In the genomic region with DNA sequence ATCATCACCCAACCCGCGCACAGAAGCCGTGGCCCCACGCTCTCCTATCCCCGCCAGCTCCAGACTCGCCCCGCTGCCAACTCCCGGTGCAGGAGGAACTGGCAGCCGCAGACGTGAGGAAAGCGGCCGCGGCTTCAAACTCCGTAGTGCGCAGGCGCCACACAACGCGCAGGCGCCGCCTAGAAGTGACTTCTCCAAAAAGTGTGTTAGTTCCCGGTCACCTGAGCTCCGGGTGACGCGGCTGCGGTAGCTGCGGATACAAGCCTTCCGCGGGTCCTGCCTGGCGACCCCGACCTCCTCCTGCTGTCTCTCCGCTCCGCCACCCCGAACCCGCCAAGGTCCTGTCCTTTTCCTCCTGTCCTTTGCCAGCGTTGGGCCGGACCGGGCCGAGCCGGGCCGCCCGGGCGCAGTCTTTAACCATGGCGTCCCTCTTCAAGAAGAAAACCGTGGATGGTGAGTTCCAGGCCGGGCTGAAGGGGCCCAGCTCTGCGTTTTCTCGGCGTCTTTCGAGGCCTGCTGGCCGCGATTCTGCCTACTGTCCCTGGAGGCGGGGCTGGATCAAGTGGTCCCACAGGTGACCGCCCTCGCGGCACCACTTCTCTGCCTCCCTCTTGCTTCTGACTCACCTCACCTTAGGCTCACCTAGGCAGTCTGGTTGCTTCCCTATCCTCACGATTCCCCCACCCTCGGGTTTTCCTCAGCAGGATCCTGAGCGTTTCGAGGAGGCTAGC, we compare ENCODE assay signal across 1 cellular context.
TF ChIP-seq lines count a peak whose summit lies in the region.

A gene with protein sequence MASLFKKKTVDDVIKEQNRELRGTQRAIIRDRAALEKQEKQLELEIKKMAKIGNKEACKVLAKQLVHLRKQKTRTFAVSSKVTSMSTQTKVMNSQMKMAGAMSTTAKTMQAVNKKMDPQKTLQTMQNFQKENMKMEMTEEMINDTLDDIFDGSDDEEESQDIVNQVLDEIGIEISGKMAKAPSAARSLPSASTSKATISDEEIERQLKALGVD (plus strand): TSS at position 206 of the 731 bp plus-strand sequence. CDS start 214 bp downstream, at position 420.

TF ChIP-seq in HepG2, 621 proteins besides CTCF, POLR2A, EP300 and RAD21 (continued from another document and continues in another):
- TF ChIP-seq, protein P1, sequence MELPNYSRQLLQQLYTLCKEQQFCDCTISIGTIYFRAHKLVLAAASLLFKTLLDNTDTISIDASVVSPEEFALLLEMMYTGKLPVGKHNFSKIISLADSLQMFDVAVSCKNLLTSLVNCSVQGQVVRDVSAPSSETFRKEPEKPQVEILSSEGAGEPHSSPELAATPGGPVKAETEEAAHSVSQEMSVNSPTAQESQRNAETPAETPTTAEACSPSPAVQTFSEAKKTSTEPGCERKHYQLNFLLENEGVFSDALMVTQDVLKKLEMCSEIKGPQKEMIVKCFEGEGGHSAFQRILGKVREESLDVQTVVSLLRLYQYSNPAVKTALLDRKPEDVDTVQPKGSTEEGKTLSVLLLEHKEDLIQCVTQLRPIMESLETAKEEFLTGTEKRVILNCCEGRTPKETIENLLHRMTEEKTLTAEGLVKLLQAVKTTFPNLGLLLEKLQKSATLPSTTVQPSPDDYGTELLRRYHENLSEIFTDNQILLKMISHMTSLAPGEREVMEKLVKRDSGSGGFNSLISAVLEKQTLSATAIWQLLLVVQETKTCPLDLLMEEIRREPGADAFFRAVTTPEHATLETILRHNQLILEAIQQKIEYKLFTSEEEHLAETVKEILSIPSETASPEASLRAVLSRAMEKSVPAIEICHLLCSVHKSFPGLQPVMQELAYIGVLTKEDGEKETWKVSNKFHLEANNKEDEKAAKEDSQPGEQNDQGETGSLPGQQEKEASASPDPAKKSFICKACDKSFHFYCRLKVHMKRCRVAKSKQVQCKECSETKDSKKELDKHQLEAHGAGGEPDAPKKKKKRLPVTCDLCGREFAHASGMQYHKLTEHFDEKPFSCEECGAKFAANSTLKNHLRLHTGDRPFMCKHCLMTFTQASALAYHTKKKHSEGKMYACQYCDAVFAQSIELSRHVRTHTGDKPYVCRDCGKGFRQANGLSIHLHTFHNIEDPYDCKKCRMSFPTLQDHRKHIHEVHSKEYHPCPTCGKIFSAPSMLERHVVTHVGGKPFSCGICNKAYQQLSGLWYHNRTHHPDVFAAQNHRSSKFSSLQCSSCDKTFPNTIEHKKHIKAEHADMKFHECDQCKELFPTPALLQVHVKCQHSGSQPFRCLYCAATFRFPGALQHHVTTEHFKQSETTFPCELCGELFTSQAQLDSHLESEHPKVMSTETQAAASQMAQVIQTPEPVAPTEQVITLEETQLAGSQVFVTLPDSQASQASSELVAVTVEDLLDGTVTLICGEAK (IDR thresholded peaks at IDR 0.05): no peak
- TF ChIP-seq, protein P1 (CRISPR knock-in tag; IDR thresholded peaks at IDR 0.05): no peak; the same call in 1 of the 2 replicates
- no peak for TF ChIP-seq ZKSCAN8 (CRISPR knock-in tag; IDR thresholded peaks at IDR 0.05; ENCODE audit: borderline replicate concordance)
- no peak; the same call in 1 of the 2 replicates for TF ChIP-seq ISL2 (CRISPR knock-in tag; IDR thresholded peaks at IDR 0.05)
- no peak for TF ChIP-seq ZNF547 (CRISPR knock-in tag; IDR thresholded peaks at IDR 0.05)
- TF ChIP-seq NFE2L2 (IDR thresholded peaks at IDR 0.05; ENCODE audit: low read length): no peak
- TF ChIP-seq ZNF720 (CRISPR knock-in tag; IDR thresholded peaks at IDR 0.05): no peak
- TF ChIP-seq ZNF44 (CRISPR knock-in tag; IDR thresholded peaks at IDR 0.05): no peak
- TF ChIP-seq ZNF75D (CRISPR knock-in tag; IDR thresholded peaks at IDR 0.05; ENCODE audit: borderline replicate concordance): no peak
- TF ChIP-seq, protein P2, sequence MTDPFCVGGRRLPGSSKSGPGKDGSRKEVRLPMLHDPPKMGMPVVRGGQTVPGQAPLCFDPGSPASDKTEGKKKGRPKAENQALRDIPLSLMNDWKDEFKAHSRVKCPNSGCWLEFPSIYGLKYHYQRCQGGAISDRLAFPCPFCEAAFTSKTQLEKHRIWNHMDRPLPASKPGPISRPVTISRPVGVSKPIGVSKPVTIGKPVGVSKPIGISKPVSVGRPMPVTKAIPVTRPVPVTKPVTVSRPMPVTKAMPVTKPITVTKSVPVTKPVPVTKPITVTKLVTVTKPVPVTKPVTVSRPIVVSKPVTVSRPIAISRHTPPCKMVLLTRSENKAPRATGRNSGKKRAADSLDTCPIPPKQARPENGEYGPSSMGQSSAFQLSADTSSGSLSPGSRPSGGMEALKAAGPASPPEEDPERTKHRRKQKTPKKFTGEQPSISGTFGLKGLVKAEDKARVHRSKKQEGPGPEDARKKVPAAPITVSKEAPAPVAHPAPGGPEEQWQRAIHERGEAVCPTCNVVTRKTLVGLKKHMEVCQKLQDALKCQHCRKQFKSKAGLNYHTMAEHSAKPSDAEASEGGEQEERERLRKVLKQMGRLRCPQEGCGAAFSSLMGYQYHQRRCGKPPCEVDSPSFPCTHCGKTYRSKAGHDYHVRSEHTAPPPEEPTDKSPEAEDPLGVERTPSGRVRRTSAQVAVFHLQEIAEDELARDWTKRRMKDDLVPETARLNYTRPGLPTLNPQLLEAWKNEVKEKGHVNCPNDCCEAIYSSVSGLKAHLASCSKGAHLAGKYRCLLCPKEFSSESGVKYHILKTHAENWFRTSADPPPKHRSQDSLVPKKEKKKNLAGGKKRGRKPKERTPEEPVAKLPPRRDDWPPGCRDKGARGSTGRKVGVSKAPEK (CRISPR knock-in tag; IDR thresholded peaks at IDR 0.05; ENCODE audit: borderline replicate concordance): no peak
- no peak for TF ChIP-seq HMG20A (CRISPR knock-in tag; IDR thresholded peaks at IDR 0.05; ENCODE audit: borderline replicate concordance)
- TF ChIP-seq ZNF558 (CRISPR knock-in tag; IDR thresholded peaks at IDR 0.05; ENCODE audit: borderline replicate concordance): no peak
- TF ChIP-seq KLF12 (CRISPR knock-in tag; IDR thresholded peaks at IDR 0.05; ENCODE audit: borderline replicate concordance): no peak
- no peak for TF ChIP-seq HOXA7 (CRISPR knock-in tag; IDR thresholded peaks at IDR 0.05)
- TF ChIP-seq, protein P3, sequence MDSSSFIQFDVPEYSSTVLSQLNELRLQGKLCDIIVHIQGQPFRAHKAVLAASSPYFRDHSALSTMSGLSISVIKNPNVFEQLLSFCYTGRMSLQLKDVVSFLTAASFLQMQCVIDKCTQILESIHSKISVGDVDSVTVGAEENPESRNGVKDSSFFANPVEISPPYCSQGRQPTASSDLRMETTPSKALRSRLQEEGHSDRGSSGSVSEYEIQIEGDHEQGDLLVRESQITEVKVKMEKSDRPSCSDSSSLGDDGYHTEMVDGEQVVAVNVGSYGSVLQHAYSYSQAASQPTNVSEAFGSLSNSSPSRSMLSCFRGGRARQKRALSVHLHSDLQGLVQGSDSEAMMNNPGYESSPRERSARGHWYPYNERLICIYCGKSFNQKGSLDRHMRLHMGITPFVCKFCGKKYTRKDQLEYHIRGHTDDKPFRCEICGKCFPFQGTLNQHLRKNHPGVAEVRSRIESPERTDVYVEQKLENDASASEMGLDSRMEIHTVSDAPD (CRISPR knock-in tag; IDR thresholded peaks at IDR 0.05): no peak
- no peak for TF ChIP-seq PITX1 (CRISPR knock-in tag; IDR thresholded peaks at IDR 0.05)
- peak; percentile 86 for TF ChIP-seq ZNF501 (CRISPR knock-in tag; IDR thresholded peaks at IDR 0.05)
- TF ChIP-seq, protein P4, sequence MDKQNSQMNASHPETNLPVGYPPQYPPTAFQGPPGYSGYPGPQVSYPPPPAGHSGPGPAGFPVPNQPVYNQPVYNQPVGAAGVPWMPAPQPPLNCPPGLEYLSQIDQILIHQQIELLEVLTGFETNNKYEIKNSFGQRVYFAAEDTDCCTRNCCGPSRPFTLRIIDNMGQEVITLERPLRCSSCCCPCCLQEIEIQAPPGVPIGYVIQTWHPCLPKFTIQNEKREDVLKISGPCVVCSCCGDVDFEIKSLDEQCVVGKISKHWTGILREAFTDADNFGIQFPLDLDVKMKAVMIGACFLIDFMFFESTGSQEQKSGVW (CRISPR knock-in tag; IDR thresholded peaks at IDR 0.05; ENCODE audit: borderline replicate concordance): no peak
- no peak for TF ChIP-seq SRF (IDR thresholded peaks at IDR 0.05; ENCODE audit: low read depth, low read length)
- no peak for TF ChIP-seq SRSF4 (IDR thresholded peaks at IDR 0.05; ENCODE audit: low read depth, low read length, poor library complexity, severe bottlenecking)
- no peak for TF ChIP-seq ZSCAN29 (CRISPR knock-in tag; conservative IDR thresholded peaks at IDR 0.05)
- TF ChIP-seq, protein P5, sequence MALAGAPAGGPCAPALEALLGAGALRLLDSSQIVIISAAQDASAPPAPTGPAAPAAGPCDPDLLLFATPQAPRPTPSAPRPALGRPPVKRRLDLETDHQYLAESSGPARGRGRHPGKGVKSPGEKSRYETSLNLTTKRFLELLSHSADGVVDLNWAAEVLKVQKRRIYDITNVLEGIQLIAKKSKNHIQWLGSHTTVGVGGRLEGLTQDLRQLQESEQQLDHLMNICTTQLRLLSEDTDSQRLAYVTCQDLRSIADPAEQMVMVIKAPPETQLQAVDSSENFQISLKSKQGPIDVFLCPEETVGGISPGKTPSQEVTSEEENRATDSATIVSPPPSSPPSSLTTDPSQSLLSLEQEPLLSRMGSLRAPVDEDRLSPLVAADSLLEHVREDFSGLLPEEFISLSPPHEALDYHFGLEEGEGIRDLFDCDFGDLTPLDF (CRISPR knock-in tag; IDR thresholded peaks at IDR 0.05): peak; percentile 46; the same call in 1 of the 2 replicates
- TF ChIP-seq, protein P6, sequence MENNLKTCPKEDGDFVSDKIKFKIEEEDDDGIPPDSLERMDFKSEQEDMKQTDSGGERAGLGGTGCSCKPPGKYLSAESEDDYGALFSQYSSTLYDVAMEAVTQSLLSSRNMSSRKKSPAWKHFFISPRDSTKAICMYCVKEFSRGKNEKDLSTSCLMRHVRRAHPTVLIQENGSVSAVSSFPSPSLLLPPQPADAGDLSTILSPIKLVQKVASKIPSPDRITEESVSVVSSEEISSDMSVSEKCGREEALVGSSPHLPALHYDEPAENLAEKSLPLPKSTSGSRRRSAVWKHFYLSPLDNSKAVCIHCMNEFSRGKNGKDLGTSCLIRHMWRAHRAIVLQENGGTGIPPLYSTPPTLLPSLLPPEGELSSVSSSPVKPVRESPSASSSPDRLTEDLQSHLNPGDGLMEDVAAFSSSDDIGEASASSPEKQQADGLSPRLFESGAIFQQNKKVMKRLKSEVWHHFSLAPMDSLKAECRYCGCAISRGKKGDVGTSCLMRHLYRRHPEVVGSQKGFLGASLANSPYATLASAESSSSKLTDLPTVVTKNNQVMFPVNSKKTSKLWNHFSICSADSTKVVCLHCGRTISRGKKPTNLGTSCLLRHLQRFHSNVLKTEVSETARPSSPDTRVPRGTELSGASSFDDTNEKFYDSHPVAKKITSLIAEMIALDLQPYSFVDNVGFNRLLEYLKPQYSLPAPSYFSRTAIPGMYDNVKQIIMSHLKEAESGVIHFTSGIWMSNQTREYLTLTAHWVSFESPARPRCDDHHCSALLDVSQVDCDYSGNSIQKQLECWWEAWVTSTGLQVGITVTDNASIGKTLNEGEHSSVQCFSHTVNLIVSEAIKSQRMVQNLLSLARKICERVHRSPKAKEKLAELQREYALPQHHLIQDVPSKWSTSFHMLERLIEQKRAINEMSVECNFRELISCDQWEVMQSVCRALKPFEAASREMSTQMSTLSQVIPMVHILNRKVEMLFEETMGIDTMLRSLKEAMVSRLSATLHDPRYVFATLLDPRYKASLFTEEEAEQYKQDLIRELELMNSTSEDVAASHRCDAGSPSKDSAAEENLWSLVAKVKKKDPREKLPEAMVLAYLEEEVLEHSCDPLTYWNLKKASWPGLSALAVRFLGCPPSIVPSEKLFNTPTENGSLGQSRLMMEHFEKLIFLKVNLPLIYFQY (CRISPR knock-in tag; IDR thresholded peaks at IDR 0.05; ENCODE audit: borderline replicate concordance): peak; percentile 96
- TF ChIP-seq ZFP37 (CRISPR knock-in tag; IDR thresholded peaks at IDR 0.05; ENCODE audit: borderline replicate concordance): no peak
- TF ChIP-seq, protein P7, sequence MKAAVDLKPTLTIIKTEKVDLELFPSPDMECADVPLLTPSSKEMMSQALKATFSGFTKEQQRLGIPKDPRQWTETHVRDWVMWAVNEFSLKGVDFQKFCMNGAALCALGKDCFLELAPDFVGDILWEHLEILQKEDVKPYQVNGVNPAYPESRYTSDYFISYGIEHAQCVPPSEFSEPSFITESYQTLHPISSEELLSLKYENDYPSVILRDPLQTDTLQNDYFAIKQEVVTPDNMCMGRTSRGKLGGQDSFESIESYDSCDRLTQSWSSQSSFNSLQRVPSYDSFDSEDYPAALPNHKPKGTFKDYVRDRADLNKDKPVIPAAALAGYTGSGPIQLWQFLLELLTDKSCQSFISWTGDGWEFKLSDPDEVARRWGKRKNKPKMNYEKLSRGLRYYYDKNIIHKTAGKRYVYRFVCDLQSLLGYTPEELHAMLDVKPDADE (CRISPR knock-in tag; IDR thresholded peaks at IDR 0.05): no peak
- TF ChIP-seq, protein P8, sequence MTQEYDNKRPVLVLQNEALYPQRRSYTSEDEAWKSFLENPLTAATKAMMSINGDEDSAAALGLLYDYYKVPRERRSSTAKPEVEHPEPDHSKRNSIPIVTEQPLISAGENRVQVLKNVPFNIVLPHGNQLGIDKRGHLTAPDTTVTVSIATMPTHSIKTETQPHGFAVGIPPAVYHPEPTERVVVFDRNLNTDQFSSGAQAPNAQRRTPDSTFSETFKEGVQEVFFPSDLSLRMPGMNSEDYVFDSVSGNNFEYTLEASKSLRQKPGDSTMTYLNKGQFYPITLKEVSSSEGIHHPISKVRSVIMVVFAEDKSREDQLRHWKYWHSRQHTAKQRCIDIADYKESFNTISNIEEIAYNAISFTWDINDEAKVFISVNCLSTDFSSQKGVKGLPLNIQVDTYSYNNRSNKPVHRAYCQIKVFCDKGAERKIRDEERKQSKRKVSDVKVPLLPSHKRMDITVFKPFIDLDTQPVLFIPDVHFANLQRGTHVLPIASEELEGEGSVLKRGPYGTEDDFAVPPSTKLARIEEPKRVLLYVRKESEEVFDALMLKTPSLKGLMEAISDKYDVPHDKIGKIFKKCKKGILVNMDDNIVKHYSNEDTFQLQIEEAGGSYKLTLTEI (CRISPR knock-in tag; conservative IDR thresholded peaks at IDR 0.05): no peak
- TF ChIP-seq KAT7 (CRISPR knock-in tag; IDR thresholded peaks at IDR 0.05; ENCODE audit: borderline replicate concordance): no peak
